Comparison of ENCODE assay signal across 14 cellular contexts in the genomic region with DNA sequence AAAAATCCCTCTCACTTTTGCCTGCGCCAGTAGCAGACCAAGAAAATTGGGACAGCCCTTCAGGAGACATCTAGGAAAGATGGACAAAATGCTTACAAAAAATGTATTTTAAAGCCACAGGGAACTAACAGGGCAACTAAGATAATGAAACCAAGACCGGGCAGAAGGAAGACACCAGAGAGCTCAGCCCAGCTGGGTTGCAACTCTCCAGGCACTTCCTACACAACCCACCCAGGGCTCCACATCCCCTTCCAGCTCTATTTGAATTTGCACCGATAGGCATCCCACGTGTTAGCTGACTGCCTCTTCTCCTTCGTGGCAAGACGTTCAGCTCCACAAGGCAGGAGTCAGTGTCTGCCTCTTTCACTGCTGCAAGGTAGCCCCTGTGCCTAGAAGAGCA. TPM values are rescaled to one million over a fixed set of nuclear protein-coding genes. Genes with fewer than 3 reads are reported as not detected.
"Had no signal": no experiment of that assay in that cellular context is flagged by ENCODE, and none has a peak within 500 bp of the region (broad histone marks: within the 10 kb centered on the region; RNA-seq: fewer than 3 reads in every experiment).

No MANE protein-coding gene starts in this region.

- DNase-seq: activated CD4-positive, alpha-beta T cell treated with anti-CD3 and anti-CD28 coated beads for 48 hours; activated naive CD4-positive, alpha-beta T cell treated with anti-CD3 and anti-CD28 coated beads, Interleukin-2, amount 10 ng/mL, durations not matched to agents 7 days and 5 days; endodermal cell; left colon; nephron progenitor cell; right lobe of liver had no signal

- H3K36me3 Mint-ChIP-seq: activated naive CD4-positive, alpha-beta T cell treated with anti-CD3 and anti-CD28 coated beads, Interleukin-2, amount 10 ng/mL, durations not matched to agents 7 days and 5 days; mesothelial cell of epicardium; WTC11 had no signal

- ATAC-seq: activated T-helper 17 cell treated with anti-CD3 and anti-CD28 coated beads, Interleukin-2, amount 50 U/mL, for 72 hours; left colon; right lobe of liver; WTC11 had no signal

- H3K4me3 Mint-ChIP-seq: activated naive CD4-positive, alpha-beta T cell treated with anti-CD3 and anti-CD28 coated beads, Interleukin-2, amount 10 ng/mL, durations not matched to agents 7 days and 5 days; activated T-helper 17 cell treated with anti-CD3 and anti-CD28 coated beads, Interleukin-2, amount 50 U/mL, for 72 hours; endodermal cell; mesothelial cell of epicardium; nephron progenitor cell; WTC11 had no signal

- H3K4me3 ChIP-seq: ascending aorta, lung, right lobe of liver, thoracic aorta had no signal

- H3K27ac ChIP-seq: ascending aorta, right lobe of liver, thoracic aorta had no signal

- H3K4me1 Mint-ChIP-seq: activated T-helper 17 cell treated with anti-CD3 and anti-CD28 coated beads, Interleukin-2, amount 50 U/mL, for 72 hours; endodermal cell; mesothelial cell of epicardium; nephron progenitor cell had no signal

- H3K9me3 Mint-ChIP-seq: activated naive CD4-positive, alpha-beta T cell treated with anti-CD3 and anti-CD28 coated beads, Interleukin-2, amount 10 ng/mL, durations not matched to agents 7 days and 5 days; activated T-helper 17 cell treated with anti-CD3 and anti-CD28 coated beads, Interleukin-2, amount 50 U/mL, for 72 hours; endodermal cell; mesothelial cell of epicardium; nephron progenitor cell; WTC11 had no signal

- H3K27me3 ChIP-seq: ascending aorta, right lobe of liver had no signal

- H3K36me3 ChIP-seq: ascending aorta, right lobe of liver, thoracic aorta had no signal

- H3K4me1 ChIP-seq: ascending aorta, right lobe of liver had no signal

- H3K9me3 ChIP-seq: ascending aorta, right lobe of liver, thoracic aorta had no signal

- H3K27ac Mint-ChIP-seq: activated naive CD4-positive, alpha-beta T cell treated with anti-CD3 and anti-CD28 coated beads, Interleukin-2, amount 10 ng/mL, durations not matched to agents 7 days and 5 days; activated T-helper 17 cell treated with anti-CD3 and anti-CD28 coated beads, Interleukin-2, amount 50 U/mL, for 72 hours; endodermal cell; mesothelial cell of epicardium; nephron progenitor cell; WTC11 had no signal

- H3K27me3 Mint-ChIP-seq: activated T-helper 17 cell treated with anti-CD3 and anti-CD28 coated beads, Interleukin-2, amount 50 U/mL, for 72 hours had no signal

RNA-seq across cellular contexts. Expression of a gene that starts 6.6 kb away (rescaled TPM):
- total RNA-seq: dermis microvascular lymphatic vessel endothelial cell, pulmonary artery endothelial cell had no signal
